In genomic region chr3:27720899-27721716, GRCh38 we compare ENCODE assay signal across 9 cellular contexts. TPM values are rescaled to one million over a fixed set of nuclear protein-coding genes. Genes with fewer than 3 reads are reported as not detected.
DNase-seq lines count a peak whose midpoint lies in the region; ATAC-seq and TF ChIP-seq lines count a peak whose summit lies in the region.
"Had no signal": no experiment of that assay in that cellular context is flagged by ENCODE, and none has a peak within 500 bp of the region (broad histone marks: within the 10 kb centered on the region; RNA-seq: fewer than 3 reads in every experiment).

No MANE protein-coding gene starts in this region.

- peaks cover 7% of the 10 kb centered on the region; the same call in 1 of the 2 replicates for H3K4me1 ChIP-seq in Caco-2

- H3K9me3 Mint-ChIP-seq in Caco-2 (ENCODE audit: unreplicated experiment), result no peaks in the 10 kb centered on the region
- no peaks in the 10 kb centered on the region for H3K9me3 Mint-ChIP-seq in activated CD4-positive, alpha-beta memory T cell treated with anti-CD3 and anti-CD28 coated beads, Interleukin-2, amount 10 ng/mL, durations not matched to agents 7 days and 5 days
- H3K9me3 Mint-ChIP-seq in stimulated activated memory B cell treated with anti-CD40 and anti-IgM and Interleukin-4, amounts not matched to agents 10 μg/mL and 1 μg/mL and 100 μg/mL, for 72 hours, result no peaks in the 10 kb centered on the region

- no peak for TF ChIP-seq CTCF in Caco-2 (IDR thresholded peaks at IDR 0.05; ENCODE audit: insufficient read depth in 1 of 2, low read depth in 1 of 2, low read length in 1 of 2, severe bottlenecking in 1 of 2, unreplicated experiment in 1 of 2)
- TF ChIP-seq CTCF in HFF-Myc (IDR thresholded peaks at IDR 0.05; ENCODE audit: low read depth, low read length, missing control alignments), result no peak

- no peaks in the 10 kb centered on the region for H3K9me3 ChIP-seq in Caco-2

- H3K27me3 Mint-ChIP-seq in Caco-2 (ENCODE audit: insufficient read depth, unreplicated experiment), result peaks cover 15% of the 10 kb centered on the region
- H3K27me3 Mint-ChIP-seq in activated CD4-positive, alpha-beta memory T cell treated with anti-CD3 and anti-CD28 coated beads, Interleukin-2, amount 10 ng/mL, durations not matched to agents 7 days and 5 days, result peaks cover 73% of the 10 kb centered on the region
- H3K27me3 Mint-ChIP-seq in stimulated activated memory B cell treated with anti-CD40 and anti-IgM and Interleukin-4, amounts not matched to agents 10 μg/mL and 1 μg/mL and 100 μg/mL, for 72 hours, result peaks cover 90% of the 10 kb centered on the region

- DNase-seq in Caco-2 (peak in 1 of 2 experiments; percentile 35), HFF-Myc (ENCODE audit: extremely low read depth, low read depth) (no peak), anterior cingulate cortex (lab: John Stamatoyannopoulos, UW) (no peak), NCI-H2227 (lab: John Stamatoyannopoulos, UW; ENCODE audit: unreplicated experiment) (no peak)
- peak; percentile 27 for DNase-seq in activated CD4-positive, alpha-beta memory T cell treated with anti-CD3 and anti-CD28 coated beads, Interleukin-2, amount 10 ng/mL, durations not matched to agents 7 days and 5 days

- no peak for ATAC-seq in stimulated activated memory B cell treated with anti-CD40 and anti-IgM and Interleukin-4, amounts not matched to agents 10 μg/mL and 1 μg/mL and 100 μg/mL, for 72 hours
- no peak for ATAC-seq in GM21381 (IDR thresholded peaks at IDR 0.05; ENCODE audit: unreplicated experiment)

- H3K4me3 Mint-ChIP-seq in Caco-2 (ENCODE audit: unreplicated experiment), result peak overlapping the region; percentile 75
- peak overlapping the region; percentile 79 for H3K4me3 Mint-ChIP-seq in activated CD4-positive, alpha-beta memory T cell treated with anti-CD3 and anti-CD28 coated beads, Interleukin-2, amount 10 ng/mL, durations not matched to agents 7 days and 5 days
- H3K4me3 Mint-ChIP-seq in stimulated activated memory B cell treated with anti-CD40 and anti-IgM and Interleukin-4, amounts not matched to agents 10 μg/mL and 1 μg/mL and 100 μg/mL, for 72 hours, result peak overlapping the region; percentile 56

- H3K36me3 Mint-ChIP-seq in Caco-2 (ENCODE audit: insufficient read depth, unreplicated experiment), result no peaks in the 10 kb centered on the region
- peaks cover 20% of the 10 kb centered on the region for H3K36me3 Mint-ChIP-seq in activated CD4-positive, alpha-beta memory T cell treated with anti-CD3 and anti-CD28 coated beads, Interleukin-2, amount 10 ng/mL, durations not matched to agents 7 days and 5 days (ENCODE audit: low read depth)
- no peaks in the 10 kb centered on the region for H3K36me3 Mint-ChIP-seq in stimulated activated memory B cell treated with anti-CD40 and anti-IgM and Interleukin-4, amounts not matched to agents 10 μg/mL and 1 μg/mL and 100 μg/mL, for 72 hours

- no peak overlapping the region for H3K27ac Mint-ChIP-seq in Caco-2 (ENCODE audit: unreplicated experiment)
- H3K27ac Mint-ChIP-seq in activated CD4-positive, alpha-beta memory T cell treated with anti-CD3 and anti-CD28 coated beads, Interleukin-2, amount 10 ng/mL, durations not matched to agents 7 days and 5 days, result peak overlapping the region; percentile 60
- no peak overlapping the region for H3K27ac Mint-ChIP-seq in stimulated activated memory B cell treated with anti-CD40 and anti-IgM and Interleukin-4, amounts not matched to agents 10 μg/mL and 1 μg/mL and 100 μg/mL, for 72 hours

- H3K4me3 ChIP-seq in Caco-2 (ENCODE audit: low read depth, low read length) (peak overlapping the region; percentile 58), HFF-Myc (replicated peaks; ENCODE audit: low read depth, low read length) (peak overlapping the region; percentile 11), iPS-11a (ENCODE audit: low read depth, low read length) (peak overlapping the region; percentile 39)

- no peaks in the 10 kb centered on the region for H3K4me1 Mint-ChIP-seq in Caco-2 (ENCODE audit: low read depth, unreplicated experiment)
- H3K4me1 Mint-ChIP-seq in activated CD4-positive, alpha-beta memory T cell treated with anti-CD3 and anti-CD28 coated beads, Interleukin-2, amount 10 ng/mL, durations not matched to agents 7 days and 5 days, result peaks cover 42% of the 10 kb centered on the region
- peaks cover 30% of the 10 kb centered on the region for H3K4me1 Mint-ChIP-seq in stimulated activated memory B cell treated with anti-CD40 and anti-IgM and Interleukin-4, amounts not matched to agents 10 μg/mL and 1 μg/mL and 100 μg/mL, for 72 hours

- no TSS peak for BruUV-seq in Caco-2 (replicated peaks; lab: Mats Ljungman, UMichigan)

- intact Hi-C loops in Caco-2 (cut with micrococcal nuclease; ENCODE audit: unreplicated experiment), result no loop called here

- POLR2A ChIA-PET in Caco-2 (lab: Charles Lee), result no interaction called here
- POLR2A ChIA-PET in activated CD4-positive, alpha-beta memory T cell treated with anti-CD3 and anti-CD28 coated beads, Interleukin-2, amount 10 ng/mL, durations not matched to agents 7 days and 5 days (lab: Charles Lee), result interaction anchor here (0.7 to 5.3 kb wide), 8 partner anchors 9 to 627 kb away, joined by 3 to 35 read pairs (median 6); partner anchors contain the start of genes AZI2 and ZCWPW2

- CTCF ChIA-PET in Caco-2 (lab: Charles Lee), result interaction anchor here (0.7 to 2.2 kb wide), 3 partner anchors 9 to 366 kb away, joined by 3 to 40 read pairs (median 9); no protein-coding TSS in a partner anchor
- CTCF ChIA-PET in activated CD4-positive, alpha-beta memory T cell treated with anti-CD3 and anti-CD28 coated beads, Interleukin-2, amount 10 ng/mL, durations not matched to agents 7 days and 5 days (lab: Charles Lee), result interaction anchor here (0.5 to 5.4 kb wide), 28 partner anchors 7 to 628 kb away, joined by 3 to 109 read pairs (median 4); partner anchors contain the start of genes AZI2 and ZCWPW2

- peaks cover 2% of the 10 kb centered on the region for H3K27me3 ChIP-seq in Caco-2 (replicated peaks; ENCODE audit: control insufficient read depth, insufficient read depth, low read length)

- H3K36me3 ChIP-seq in Caco-2 (ENCODE audit: control insufficient read depth, insufficient read depth, low read length), result no peaks in the 10 kb centered on the region

RNA-seq across cellular contexts. Expression of gene EOMES, which starts 1.0 kb away (rescaled TPM):
- 0.43 and 0.53 TPM in 2 replicates for total RNA-seq in Caco-2 (2022)
- 1 to 10 TPM; 4.6 to 5.6 TPM for total RNA-seq in activated CD4-positive, alpha-beta memory T cell treated with anti-CD3 and anti-CD28 coated beads, Interleukin-2, amount 10 ng/mL, durations not matched to agents 7 days and 5 days
- total RNA-seq: LHCN-M2 had no signal
